ENCODE assay signal across 10 cellular contexts in the genomic region with DNA sequence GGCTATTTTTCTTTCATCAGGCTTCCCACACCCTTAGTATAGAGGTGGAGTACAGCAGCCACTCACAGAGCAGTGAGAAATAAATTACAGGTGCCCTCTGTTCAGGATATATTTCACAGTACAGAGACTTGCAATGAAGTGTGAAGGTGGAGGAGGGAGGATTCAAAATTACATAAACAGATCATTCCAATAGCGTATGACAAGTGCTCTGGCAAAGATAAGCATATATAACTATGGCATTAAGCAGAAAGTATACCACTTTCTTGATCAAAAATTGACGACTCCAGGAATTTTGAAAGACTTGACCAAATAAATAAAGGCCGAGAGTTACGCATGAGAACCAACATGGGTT.
A peak's percentile ranks its signal among the peaks of the same experiment; 100 is the strongest.
DNase-seq lines count a peak whose midpoint lies in the region; ATAC-seq, FAIRE-seq and TF ChIP-seq lines count a peak whose summit lies in the region.
"Had no signal": no experiment of that assay in that cellular context is flagged by ENCODE, and none has a peak within 500 bp of the region (broad histone marks: within the 10 kb centered on the region; RNA-seq: fewer than 3 reads in every experiment).

No MANE protein-coding gene starts in this region.

- H3K4me3 ChIP-seq in adipocyte (ENCODE audit: low read length) (peak overlapping the region; percentile 75), keratinocyte (ENCODE audit: control insufficient read depth in 2 of 3, extremely low read depth in 1 of 3, insufficient read depth in 2 of 3, low read depth in 1 of 3, low read length in 3 of 3) (peak overlapping the region; percentile 24 to 72 (median 53)), upper lobe of left lung (peak overlapping the region in 2 of 4 donors; percentile 3 to 20)

- H3K9me3 Mint-ChIP-seq in activated naive CD4-positive, alpha-beta T cell treated with anti-CD3 and anti-CD28 coated beads, Interleukin-2, amount 10 ng/mL, durations not matched to agents 7 days and 5 days, result peaks cover 2% of the 10 kb centered on the region

- peak overlapping the region; percentile 21 for H3K4me3 Mint-ChIP-seq in activated naive CD4-positive, alpha-beta T cell treated with anti-CD3 and anti-CD28 coated beads, Interleukin-2, amount 10 ng/mL, durations not matched to agents 7 days and 5 days

- H3K27ac ChIP-seq in keratinocyte (ENCODE audit: control insufficient read depth, insufficient read depth, low read length) (no peak overlapping the region), temporal lobe (ENCODE audit: low read depth, low read length) (peak overlapping the region; percentile 62), upper lobe of left lung (no peak overlapping the region)
- H3K27ac ChIP-seq: HL-60, uterus had no signal

- H3K36me3 ChIP-seq in adipocyte (ENCODE audit: control insufficient read depth, insufficient read depth, low read length, severe bottlenecking), result no peaks in the 10 kb centered on the region
- H3K36me3 ChIP-seq in keratinocyte (ENCODE audit: control insufficient read depth in 2 of 2, extremely low read depth in 1 of 2, insufficient read depth in 2 of 2, low read length in 2 of 2), result no peaks in the 10 kb centered on the region
- H3K36me3 ChIP-seq in upper lobe of left lung, result no peaks in the 10 kb centered on the region
- H3K36me3 ChIP-seq: uterus had no signal

- H3K27me3 ChIP-seq in adipocyte (replicated peaks; ENCODE audit: control insufficient read depth, insufficient read depth, low read length), result peaks cover 43% of the 10 kb centered on the region
- peaks cover 46% of the 10 kb centered on the region for H3K27me3 ChIP-seq in keratinocyte (ENCODE audit: control insufficient read depth, extremely low read depth, insufficient read depth, low read length)
- H3K27me3 ChIP-seq in upper lobe of left lung, result peaks cover 0 to 8% (median 3%) of the 10 kb centered on the region in 4 donors

- DNase-seq in activated naive CD4-positive, alpha-beta T cell treated with anti-CD3 and anti-CD28 coated beads, Interleukin-2, amount 10 ng/mL, durations not matched to agents 7 days and 5 days, result no peak
- no peak for DNase-seq in activated naive CD4-positive, alpha-beta T cell treated with anti-CD3 and anti-CD28 coated beads, Interleukin-2, amount 50 U/mL, for 16 hours
- DNase-seq in adipocyte (ENCODE audit: low read depth) (no peak), keratinocyte (ENCODE audit: low read depth, low spot score) (no peak), NCI-H128 (lab: John Stamatoyannopoulos, UW; ENCODE audit: unreplicated experiment) (no peak), GM10266 (ENCODE audit: extremely low spot score) (no peak), upper lobe of left lung (no peak)
- DNase-seq: uterus had no signal

- no peaks in the 10 kb centered on the region for H3K9me1 ChIP-seq in keratinocyte (ENCODE audit: control insufficient read depth, extremely low read depth, insufficient read depth, low read length)

- H3K9me3 ChIP-seq in adipocyte (ENCODE audit: control insufficient read depth, low read length), result no peaks in the 10 kb centered on the region
- H3K9me3 ChIP-seq in keratinocyte (ENCODE audit: control insufficient read depth, low read depth, low read length), result no peaks in the 10 kb centered on the region
- no peaks in the 10 kb centered on the region for H3K9me3 ChIP-seq in upper lobe of left lung
- H3K9me3 ChIP-seq: uterus had no signal

- no peak overlapping the region for H3K27ac Mint-ChIP-seq in activated naive CD4-positive, alpha-beta T cell treated with anti-CD3 and anti-CD28 coated beads, Interleukin-2, amount 10 ng/mL, durations not matched to agents 7 days and 5 days

- no peak for TF ChIP-seq CTCF in keratinocyte (optimal IDR thresholded peaks at IDR 0.05 in 1 of 3, IDR thresholded peaks at IDR 0.05 in 1 of 3, conservative IDR thresholded peaks at IDR 0.05 in 1 of 3; ENCODE audit: extremely low read depth in 1 of 3, insufficient read depth in 2 of 3, low read length in 3 of 3)
- no peak for TF ChIP-seq CTCF in GM10266 (IDR thresholded peaks at IDR 0.05; ENCODE audit: control insufficient read depth, insufficient read depth, low read depth, missing control alignments)
- no peak for TF ChIP-seq CTCF in upper lobe of left lung (IDR thresholded peaks at IDR 0.05)

- ATAC-seq in upper lobe of left lung (ENCODE audit: low FRiP score in 2 of 2), result no peak

- dilution Hi-C loops in keratinocyte (cut with MboI; ENCODE audit: extremely low pct_ligation_motif_present, low sequenced_read_pairs), result no loop called here

- H3K9ac ChIP-seq in adipocyte (ENCODE audit: low read length), result no peak overlapping the region
- H3K9ac ChIP-seq in keratinocyte (ENCODE audit: control insufficient read depth, extremely low read depth, insufficient read depth, low read length), result no peak overlapping the region

- peak overlapping the region; percentile 87 for H3K4me2 ChIP-seq in keratinocyte (ENCODE audit: control insufficient read depth, extremely low read depth, insufficient read depth, low read depth, low read length)

- no peaks in the 10 kb centered on the region for H3K79me2 ChIP-seq in keratinocyte (ENCODE audit: control insufficient read depth, insufficient read depth, low read length)

- H2AFZ ChIP-seq in keratinocyte (ENCODE audit: control insufficient read depth, low read length), result no peak overlapping the region

- peaks cover 17% of the 10 kb centered on the region for H3K4me1 Mint-ChIP-seq in activated naive CD4-positive, alpha-beta T cell treated with anti-CD3 and anti-CD28 coated beads, Interleukin-2, amount 10 ng/mL, durations not matched to agents 7 days and 5 days

- no peaks in the 10 kb centered on the region for H4K20me1 ChIP-seq in keratinocyte (ENCODE audit: control insufficient read depth, extremely low read depth, insufficient read depth, low read length)

- CTCF ChIA-PET in activated naive CD4-positive, alpha-beta T cell treated with anti-CD3 and anti-CD28 coated beads, Interleukin-2, amount 10 ng/mL, durations not matched to agents 7 days and 5 days (lab: Charles Lee), result no interaction called here

- TF ChIP-seq EP300 in upper lobe of left lung (IDR thresholded peaks at IDR 0.05), result no peak

- WGBS in upper lobe of left lung, 2 donors, result 11 to 31% methylated on average over 4 of the region's 4 CpGs

- TF ChIP-seq POLR2A in upper lobe of left lung (IDR thresholded peaks at IDR 0.05), result no peak

- peaks cover 12% of the 10 kb centered on the region for H3K4me1 ChIP-seq in adipocyte (ENCODE audit: control insufficient read depth, insufficient read depth, low read length)
- H3K4me1 ChIP-seq in keratinocyte (ENCODE audit: control insufficient read depth, extremely low read depth, insufficient read depth, low read length), result peaks cover 12% of the 10 kb centered on the region
- H3K4me1 ChIP-seq in upper lobe of left lung, result peaks cover 5 to 14% (median 8%) of the 10 kb centered on the region in 4 donors
- H3K4me1 ChIP-seq: uterus had no signal

- H3K27me3 Mint-ChIP-seq in activated naive CD4-positive, alpha-beta T cell treated with anti-CD3 and anti-CD28 coated beads, Interleukin-2, amount 10 ng/mL, durations not matched to agents 7 days and 5 days, result peaks cover 56% of the 10 kb centered on the region

- peaks cover 4% of the 10 kb centered on the region for H3K36me3 Mint-ChIP-seq in activated naive CD4-positive, alpha-beta T cell treated with anti-CD3 and anti-CD28 coated beads, Interleukin-2, amount 10 ng/mL, durations not matched to agents 7 days and 5 days

- no peak for FAIRE-seq in keratinocyte (lab: Jason Lieb, UNC)
